22 cellular contexts compared by ENCODE assay signal in the genomic region with DNA sequence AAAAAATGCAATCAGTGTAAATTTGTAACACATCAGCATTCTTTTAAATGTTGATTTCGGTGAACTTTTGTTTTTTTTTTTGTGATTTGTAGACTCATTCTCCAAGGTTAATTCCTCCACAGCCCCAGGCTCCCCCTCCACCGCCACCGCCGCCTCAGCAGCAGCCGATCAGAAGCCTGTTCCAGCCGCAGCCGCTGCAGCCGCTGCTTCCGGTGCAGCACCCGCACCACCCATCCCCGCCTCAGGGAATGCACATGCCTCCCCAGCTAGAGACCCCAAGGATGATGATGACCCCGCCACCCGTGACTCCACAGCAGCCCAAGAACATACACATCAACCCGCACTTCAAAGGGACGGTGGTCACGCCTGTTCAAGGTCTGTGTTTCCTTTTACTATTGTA.
"Had no signal": no experiment of that assay in that cellular context is flagged by ENCODE, and none has a peak within 500 bp of the region (broad histone marks: within the 10 kb centered on the region; RNA-seq: fewer than 3 reads in every experiment).

No MANE protein-coding gene starts in this region.

- H3K9me3 Mint-ChIP-seq: natural killer cell treated with Interleukin-12 subunit alpha and Interleukin-12 subunit beta and Interleukin-15 and Interleukin-18, amount 100 ng/mL, for 72 hours; neural progenitor cell had no signal

- ATAC-seq: foreskin keratinocyte; left colon; left ventricle myocardium superior; natural killer cell treated with Interleukin-12 subunit alpha and Interleukin-12 subunit beta and Interleukin-15 and Interleukin-18, amount 100 ng/mL, for 72 hours; pancreas; right cardiac atrium; stimulated activated naive CD8-positive, alpha-beta T cell treated with anti-CD3 and anti-CD28 coated beads, Interleukin-15, Interleukin-2, amounts not matched to agents 100 U/mL and 50 U/mL, for 24 hours had no signal

- H3K27me3 Mint-ChIP-seq: natural killer cell treated with Interleukin-12 subunit alpha and Interleukin-12 subunit beta and Interleukin-15 and Interleukin-18, amount 100 ng/mL, for 72 hours; progenitor cell of endocrine pancreas had no signal

- H3K36me3 ChIP-seq: uterus had no signal

- H2AFZ ChIP-seq: hepatocyte, neural progenitor cell had no signal

- H3K4me3 Mint-ChIP-seq: natural killer cell treated with Interleukin-12 subunit alpha and Interleukin-12 subunit beta and Interleukin-15 and Interleukin-18, amount 100 ng/mL, for 72 hours; neural progenitor cell had no signal

- H3K27me3 ChIP-seq: foreskin keratinocyte, hepatocyte, neural progenitor cell, pancreas, suprapubic skin, tibial artery, upper lobe of left lung, uterus had no signal

- DNase-seq: dermis blood vessel endothelial cell; foreskin keratinocyte; head of caudate nucleus; left colon; left ventricle myocardium superior; mesenchymal stem cell; midbrain; nucleus accumbens; pancreas; right cardiac atrium; stimulated activated CD4-positive, alpha-beta T cell treated with anti-CD3 and anti-CD28 coated beads, Interleukin-2, amount 100 ng/mL, for 48 hours; stimulated activated naive CD8-positive, alpha-beta T cell treated with anti-CD3 and anti-CD28 coated beads, Interleukin-15, Interleukin-2, amounts not matched to agents 100 U/mL and 50 U/mL, for 24 hours; tibial artery; uterus had no signal

- H3K4me3 ChIP-seq: hepatocyte, lung, neural progenitor cell, pancreas, smooth muscle cell, suprapubic skin, tibial artery, upper lobe of left lung, uterus had no signal

- H3K9ac ChIP-seq: neural progenitor cell had no signal

- H3K4me1 Mint-ChIP-seq: neural progenitor cell had no signal

- H3K27ac Mint-ChIP-seq: natural killer cell treated with Interleukin-12 subunit alpha and Interleukin-12 subunit beta and Interleukin-15 and Interleukin-18, amount 100 ng/mL, for 72 hours; neural progenitor cell; progenitor cell of endocrine pancreas had no signal

- H3K4me1 ChIP-seq: foreskin keratinocyte, neural progenitor cell, suprapubic skin, tibial artery, uterus had no signal

- H3K4me2 ChIP-seq: hepatocyte, neural progenitor cell, smooth muscle cell had no signal

- H3K27ac ChIP-seq: foreskin keratinocyte, hepatocyte, neural progenitor cell, suprapubic skin, tibial artery, upper lobe of left lung, uterus had no signal
